Comparison of ENCODE assay signal across 9 cellular contexts in genomic region chr5:69042500-69042899, GRCh38. TPM values are rescaled to one million over a fixed set of nuclear protein-coding genes. Genes with fewer than 3 reads are reported as not detected.
A peak's percentile ranks its signal among the peaks of the same experiment; 100 is the strongest.
DNase-seq lines count a peak whose midpoint lies in the region; ATAC-seq and TF ChIP-seq lines count a peak whose summit lies in the region.
"Had no signal": no experiment of that assay in that cellular context is flagged by ENCODE, and none has a peak within 500 bp of the region (broad histone marks: within the 10 kb centered on the region; RNA-seq: fewer than 3 reads in every experiment).

No MANE protein-coding gene starts in this region.

- ATAC-seq in HG03108 (IDR thresholded peaks at IDR 0.05; ENCODE audit: unreplicated experiment): peak; percentile 12
- no peak for ATAC-seq in foreskin keratinocyte

- H3K27ac ChIP-seq in cingulate gyrus (ENCODE audit: low read depth, low read length) (peak overlapping the region; percentile 58), substantia nigra (ENCODE audit: low read depth, low read length, poor library complexity, severe bottlenecking) (peak overlapping the region; percentile 87), foreskin keratinocyte (no peak overlapping the region)
- H3K27ac ChIP-seq: neutrophil had no signal

- DNase-seq in DMS 273 (lab: John Stamatoyannopoulos, UW; ENCODE audit: unreplicated experiment) (peak; percentile 30), DMS 273 treated with DMSO at 0.1 percent for 48 hours (lab: John Stamatoyannopoulos, UW) (no peak), substantia nigra (lab: John Stamatoyannopoulos, UW) (no peak), GM10266 (ENCODE audit: extremely low spot score) (no peak), dedifferentiated amniotic fluid mesenchymal stem cell (ENCODE audit: extremely low spot score) (no peak), foreskin keratinocyte (no peak)

- no peak for TF ChIP-seq CTCF in GM10266 (IDR thresholded peaks at IDR 0.05; ENCODE audit: control insufficient read depth, insufficient read depth, low read depth, missing control alignments)
- no peak for TF ChIP-seq CTCF in foreskin keratinocyte (conservative IDR thresholded peaks at IDR 0.05)

- H3K4me1 ChIP-seq in foreskin keratinocyte: no peaks in the 10 kb centered on the region

- H3K27me3 ChIP-seq in foreskin keratinocyte: no peaks in the 10 kb centered on the region
- H3K27me3 ChIP-seq: neutrophil had no signal

RNA-seq across cellular contexts. Expression of gene SLC30A5, which starts 51.3 kb away (rescaled TPM):
- total RNA-seq in foreskin keratinocyte: 44.0 and 49.6 TPM in 2 replicates
- 21.6 and 30.7 TPM in 2 replicates for polyA plus RNA-seq in foreskin keratinocyte
